6 cellular contexts compared by ENCODE assay signal in the genomic region with DNA sequence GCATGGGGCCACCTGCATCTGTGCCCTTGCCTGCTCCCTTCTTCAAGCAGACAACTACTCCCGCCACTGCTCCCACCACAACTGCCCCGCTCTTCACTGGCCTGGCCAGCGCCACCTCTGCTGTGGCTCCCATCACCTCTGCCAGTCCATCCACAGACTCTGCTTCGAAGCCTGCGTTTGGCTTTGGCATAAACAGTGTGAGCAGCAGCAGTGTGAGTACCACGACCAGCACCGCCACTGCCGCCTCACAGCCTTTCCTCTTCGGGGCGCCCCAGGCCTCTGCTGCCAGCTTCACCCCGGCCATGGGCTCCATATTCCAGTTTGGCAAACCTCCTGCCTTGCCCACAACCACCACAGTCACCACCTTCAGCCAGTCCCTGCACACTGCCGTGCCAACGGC. TPM values are rescaled to one million over a fixed set of nuclear protein-coding genes. Genes with fewer than 3 reads are reported as not detected.
"Had no signal": no experiment of that assay in that cellular context is flagged by ENCODE, and none has a peak within 500 bp of the region (broad histone marks: within the 10 kb centered on the region; RNA-seq: fewer than 3 reads in every experiment).

No MANE protein-coding gene starts in this region.

RNA-seq across cellular contexts. Expression of a gene that starts 30.6 kb away (rescaled TPM):
- total RNA-seq: LHCN-M2, MCF 10A, SJSA1 had no signal
- polyA plus RNA-seq: SK-N-SH had no signal

RNA-seq across cellular contexts. Expression of a gene that starts 30.7 kb away (rescaled TPM):
- total RNA-seq: LHCN-M2, MCF 10A, Peyer's patch, Right ventricle myocardium superior, SJSA1 had no signal
- polyA plus RNA-seq: SK-N-SH had no signal
